ENCODE assay signal across 11 cellular contexts in the genomic region with DNA sequence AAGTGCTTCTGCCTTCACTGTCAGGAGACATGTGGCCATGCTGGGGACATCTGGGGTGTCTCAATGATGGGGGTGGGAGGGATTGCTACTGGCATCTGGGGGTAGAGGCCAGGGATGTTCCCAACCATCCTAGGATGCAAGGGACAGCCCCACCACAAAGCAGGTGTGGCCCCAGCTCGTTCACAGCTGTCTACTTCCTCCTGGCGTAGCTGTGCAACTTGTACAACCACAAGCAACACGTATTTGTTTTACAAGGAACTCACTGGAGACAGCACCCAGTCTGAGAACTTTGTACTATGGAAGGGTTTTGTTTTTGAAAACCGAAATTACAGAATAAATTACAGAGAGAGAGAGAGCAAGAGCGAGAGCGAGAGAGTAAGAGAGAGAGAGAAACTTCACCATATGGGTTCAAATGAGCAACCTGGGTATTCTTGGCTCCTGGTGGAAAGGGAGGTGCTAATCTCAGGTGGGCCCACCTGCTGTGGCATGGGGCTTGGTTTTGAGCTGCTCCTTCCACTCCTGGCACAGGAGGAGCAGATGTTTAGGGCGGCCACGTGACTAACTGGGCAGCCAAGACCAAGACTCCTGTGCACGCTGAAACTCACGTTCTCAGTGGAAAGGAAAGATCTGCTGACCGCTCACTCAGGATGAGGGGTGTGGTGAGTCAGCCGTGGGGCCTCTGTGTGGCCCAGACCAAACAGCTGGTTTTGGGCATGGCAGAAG. TPM values are rescaled to one million over a fixed set of nuclear protein-coding genes. Genes with fewer than 3 reads are reported as not detected.
DNase-seq lines count a peak whose midpoint lies in the region; ATAC-seq and TF ChIP-seq lines count a peak whose summit lies in the region.
"Had no signal": no experiment of that assay in that cellular context is flagged by ENCODE, and none has a peak within 500 bp of the region (broad histone marks: within the 10 kb centered on the region; RNA-seq: fewer than 3 reads in every experiment).

No MANE protein-coding gene starts in this region.

- no peak overlapping the region for H3K4me3 ChIP-seq in H7 (ENCODE audit: insufficient read depth, low read depth, low read length)

- H3K27ac Mint-ChIP-seq in activated naive CD4-positive, alpha-beta T cell treated with anti-CD3 and anti-CD28 coated beads, Interleukin-2, amount 10 ng/mL, durations not matched to agents 7 days and 5 days, result peak overlapping the region; percentile 90
- no peak overlapping the region for H3K27ac Mint-ChIP-seq in glutamatergic neuron (ENCODE audit: unreplicated experiment)

- in situ Hi-C loops in ACHN (cut with HindIII; ENCODE audit: low pct_ligation_motif_present, low pct_unique_long_range_greater_than_20kb, low sequenced_read_pairs), result no loop called here

- H3K36me3 ChIP-seq in H7 (replicated peaks; ENCODE audit: control insufficient read depth, insufficient read depth, low read length), result no peaks in the 10 kb centered on the region

- TF ChIP-seq CTCF in glutamatergic neuron (IDR thresholded peaks at IDR 0.05; ENCODE audit: partially characterized antibody, unreplicated experiment), result no peak

- peaks cover 18% of the 10 kb centered on the region for H3K27me3 Mint-ChIP-seq in activated naive CD4-positive, alpha-beta T cell treated with anti-CD3 and anti-CD28 coated beads, Interleukin-2, amount 10 ng/mL, durations not matched to agents 7 days and 5 days
- peaks cover 13% of the 10 kb centered on the region for H3K27me3 Mint-ChIP-seq in glutamatergic neuron (ENCODE audit: unreplicated experiment)

- DNase-seq in CD1c-positive myeloid dendritic cell (ENCODE audit: extremely low spot score) (peak; percentile 48), ACHN (no peak), H7 (no peak), glutamatergic neuron (no peak)
- DNase-seq in activated naive CD4-positive, alpha-beta T cell treated with anti-CD3 and anti-CD28 coated beads, Interleukin-2, amount 10 ng/mL, durations not matched to agents 7 days and 5 days, result peak; percentile 34
- DNase-seq in activated CD4-positive, CD25-positive, alpha-beta regulatory T cell (lab: John Stamatoyannopoulos, UW), result no peak

- H3K27me3 ChIP-seq in H7 (ENCODE audit: control insufficient read depth, insufficient read depth, low read length), result no peaks in the 10 kb centered on the region

- ATAC-seq in GM19025 (IDR thresholded peaks at IDR 0.05; ENCODE audit: low read depth, unreplicated experiment), result peak; percentile 27
- peak; percentile 33 for ATAC-seq in HG03108 (IDR thresholded peaks at IDR 0.05; ENCODE audit: unreplicated experiment)

- CTCF ChIA-PET in activated naive CD4-positive, alpha-beta T cell treated with anti-CD3 and anti-CD28 coated beads, Interleukin-2, amount 10 ng/mL, durations not matched to agents 7 days and 5 days (lab: Charles Lee), result interaction anchor here (1.0 to 1.2 kb wide), 2 partner anchors 64 to 74 kb away, joined by 3 to 4 read pairs; no protein-coding TSS in a partner anchor

- peaks cover 2% of the 10 kb centered on the region for H3K36me3 Mint-ChIP-seq in activated naive CD4-positive, alpha-beta T cell treated with anti-CD3 and anti-CD28 coated beads, Interleukin-2, amount 10 ng/mL, durations not matched to agents 7 days and 5 days
- no peaks in the 10 kb centered on the region for H3K36me3 Mint-ChIP-seq in glutamatergic neuron (ENCODE audit: unreplicated experiment)
- H3K36me3 Mint-ChIP-seq: brain had no signal

- peaks cover 34% of the 10 kb centered on the region for H3K4me1 Mint-ChIP-seq in activated naive CD4-positive, alpha-beta T cell treated with anti-CD3 and anti-CD28 coated beads, Interleukin-2, amount 10 ng/mL, durations not matched to agents 7 days and 5 days
- peaks cover 21% of the 10 kb centered on the region for H3K4me1 Mint-ChIP-seq in glutamatergic neuron (ENCODE audit: low read depth, unreplicated experiment)

- H3K4me3 Mint-ChIP-seq in activated naive CD4-positive, alpha-beta T cell treated with anti-CD3 and anti-CD28 coated beads, Interleukin-2, amount 10 ng/mL, durations not matched to agents 7 days and 5 days, result no peak overlapping the region
- no peak overlapping the region for H3K4me3 Mint-ChIP-seq in glutamatergic neuron (ENCODE audit: unreplicated experiment)
- H3K4me3 Mint-ChIP-seq: brain had no signal

- no peaks in the 10 kb centered on the region for H3K9me3 Mint-ChIP-seq in activated naive CD4-positive, alpha-beta T cell treated with anti-CD3 and anti-CD28 coated beads, Interleukin-2, amount 10 ng/mL, durations not matched to agents 7 days and 5 days
- H3K9me3 Mint-ChIP-seq in glutamatergic neuron (ENCODE audit: unreplicated experiment), result peaks cover 11% of the 10 kb centered on the region

RNA-seq across cellular contexts. Expression of a gene that starts 17.5 kb away (rescaled TPM):
- total RNA-seq in H7 (2014; rRNA removed; shearing (Covaris generic)), result 0.21 TPM in 1 of 2 replicates, not detected in the other
- not detected for total RNA-seq in glutamatergic neuron (ENCODE audit: unreplicated experiment)
- total RNA-seq: G401, lung microvascular endothelial cell had no signal

RNA-seq across cellular contexts. Expression of a gene that starts 52.9 kb away (rescaled TPM):
- 70.2 and 73.9 TPM in 2 replicates for total RNA-seq in H7 (2014; rRNA removed; shearing (Covaris generic))
- total RNA-seq in glutamatergic neuron (ENCODE audit: unreplicated experiment), result 863 TPM

Comparison
In these comparisons a context has a peak if more than half of its experiments do, and no peak if none do; other contexts are left out.
1. DNase-seq: peak in CD1c-positive myeloid dendritic cell (single experiment) and activated naive CD4-positive, alpha-beta T cell treated with anti-CD3 and anti-CD28 coated beads, Interleukin-2, amount 10 ng/mL, durations not matched to agents 7 days and 5 days (single experiment); none in ACHN (single experiment), H7 (single experiment), glutamatergic neuron (single experiment) and activated CD4-positive, CD25-positive, alpha-beta regulatory T cell (0 of 4).
2. RNA of a gene that starts 52.9 kb away (total RNA-seq): 863 TPM in glutamatergic neuron (single experiment); 70.2 to 73.9 TPM in H7; every median in the first group is over 10 times any median in the second.